ENCODE assay signal across 19 cellular contexts in genomic region chr9:121811140-121811539, GRCh38.
DNase-seq lines count a peak whose midpoint lies in the region; ATAC-seq, FAIRE-seq and TF ChIP-seq lines count a peak whose summit lies in the region.
"Had no signal": no experiment of that assay in that cellular context is flagged by ENCODE, and none has a peak within 500 bp of the region (broad histone marks: within the 10 kb centered on the region; RNA-seq: fewer than 3 reads in every experiment).

No MANE protein-coding gene starts in this region.

- DNase-seq in NCI-H146 (lab: John Stamatoyannopoulos, UW) (peak; percentile 5), NCI-H146 treated with DMSO at 0.1 percent for 48 hours (lab: John Stamatoyannopoulos, UW; ENCODE audit: unreplicated experiment) (no peak), HepG2 (ENCODE audit: low spot score) (no peak), mesenteric fat pad (ENCODE audit: low spot score) (peak; percentile 85), GM23248 (no peak), SHP77 treated with DMSO at 0.1 percent for 48 hours (lab: John Stamatoyannopoulos, UW) (no peak)
- DNase-seq: AML-193; Caco-2; CD4-positive, alpha-beta T cell; GOT3 had no signal

- TF ChIP-seq CTCF in HepG2 (CRISPR knock-in tag; IDR thresholded peaks at IDR 0.05), result no peak

- no peak overlapping the region for H3K27ac ChIP-seq in HepG2 (ENCODE audit: extremely low read length, insufficient read depth, low read length)
- H3K27ac ChIP-seq in GM23248, result no peak overlapping the region
- H3K27ac ChIP-seq: 22Rv1, A549, C4-2B had no signal

- H3K79me2 ChIP-seq in HepG2 (ENCODE audit: insufficient read depth, low read length), result no peaks in the 10 kb centered on the region
- H3K79me2 ChIP-seq in GM23248 (ENCODE audit: insufficient read depth), result no peaks in the 10 kb centered on the region

- H3K4me3 ChIP-seq in HepG2 (replicated peaks in 1 of 3; ENCODE audit: insufficient read depth in 1 of 3, low read depth in 2 of 3, low read length in 3 of 3) (peak overlapping the region in 1 of 3 experiments; percentile 27; a peak in 1 of 6 replicates), GM23248 (no peak overlapping the region)
- H3K4me3 ChIP-seq: A549, HAP-1 had no signal

- TF ChIP-seq POLR2A in HepG2 (IDR thresholded peaks at IDR 0.05; ENCODE audit: insufficient read depth in 1 of 2, low read depth in 2 of 2, low read length in 2 of 2), result no peak

- H2AFZ ChIP-seq in HepG2 (ENCODE audit: low read length) (no peak overlapping the region), GM23248 (no peak overlapping the region)

- ATAC-seq in HepG2 (peak; percentile 44; the same call in 2 of the 3 replicates), GM21717 (IDR thresholded peaks at IDR 0.05; ENCODE audit: unreplicated experiment) (no peak)
- ATAC-seq: A549 had no signal

- TF ChIP-seq RAD21 in HepG2 (CRISPR knock-in tag; IDR thresholded peaks at IDR 0.05), result no peak

- in situ Hi-C loops in HepG2 (cut with HindIII; ENCODE audit: extremely low pct_ligation_motif_present, low pct_unique_long_range_greater_than_20kb), result no loop called here
- in situ Hi-C loops in GM23248 (cut with MboI), result no loop called here

- H3K4me2 ChIP-seq in HepG2 (ENCODE audit: low read depth, low read length), result peak overlapping the region; percentile 23; the same call in 1 of the 2 replicates
- H3K4me2 ChIP-seq in GM23248 (ENCODE audit: unreplicated experiment), result no peak overlapping the region
- H3K4me2 ChIP-seq: A549 had no signal

- POLR2A ChIA-PET in HepG2 (lab: Yijun Ruan, JAX), result no interaction called here

- H3K9me2 ChIP-seq in GM23248 (ENCODE audit: insufficient read depth), result no peaks in the 10 kb centered on the region

- TF ChIP-seq EP300 in HepG2 (IDR thresholded peaks at IDR 0.05; ENCODE audit: low read depth in 2 of 2, low read length in 2 of 2) (no peak), HepG2 (CRISPR knock-in tag; IDR thresholded peaks at IDR 0.05; ENCODE audit: borderline replicate concordance) (no peak)

- no peak overlapping the region for H3K9ac ChIP-seq in HepG2 (ENCODE audit: insufficient read depth, low read depth, low read length)
- H3K9ac ChIP-seq in GM23248, result no peak overlapping the region

- FAIRE-seq in HepG2 (lab: Jason Lieb, UNC), result no peak
- FAIRE-seq: A549, D721Med, G401.6, GM12891, GM18507 had no signal

- 13% methylated on average over 4 of the region's 9 CpGs for WGBS in HepG2 (ENCODE audit: low lambda C conversion rate)
- WGBS in GM23248 (ENCODE audit: low coverage in 1 of 2, low lambda C conversion rate in 2 of 2, missing lambda C conversion rate in 2 of 2), 2 experiments, result 81 to 82% methylated on average over 9 of the region's 9 CpGs

- H3K36me3 ChIP-seq in HepG2 (replicated peaks in 1 of 2; ENCODE audit: control insufficient read depth in 1 of 2, insufficient read depth in 2 of 2, low read length in 2 of 2), result no peaks in the 10 kb centered on the region
- no peaks in the 10 kb centered on the region for H3K36me3 ChIP-seq in GM23248 (ENCODE audit: low read depth)
- H3K36me3 ChIP-seq: HAP-1 had no signal

- H3K9me3 ChIP-seq in HepG2 (ENCODE audit: low read length) (no peaks in the 10 kb centered on the region), GM23248 (ENCODE audit: low read depth) (no peaks in the 10 kb centered on the region)
- H3K9me3 ChIP-seq: A549, Caco-2, HAP-1 had no signal

- H3K4me1 ChIP-seq in HepG2 (ENCODE audit: insufficient read depth, low read length) (peaks cover 10% of the 10 kb centered on the region; the same call in 1 of the 2 replicates), GM23248 (ENCODE audit: insufficient read depth) (no peaks in the 10 kb centered on the region)
- H3K4me1 ChIP-seq: A549 had no signal

- intact Hi-C loops in HepG2 (cut with micrococcal nuclease; ENCODE audit: unreplicated experiment), result no loop called here

- H4K20me1 ChIP-seq in HepG2 (ENCODE audit: insufficient read depth, low read length), result no peaks in the 10 kb centered on the region
- no peaks in the 10 kb centered on the region for H4K20me1 ChIP-seq in GM23248 (ENCODE audit: insufficient read depth)

- H3K27me3 ChIP-seq in HepG2 (ENCODE audit: control insufficient read depth in 1 of 2, insufficient read depth in 2 of 2, low read length in 2 of 2), result peaks cover 3 to 42% of the 10 kb centered on the region in 2 experiments; a peak in 4 of 5 replicates
- H3K27me3 ChIP-seq in GM23248 (replicated peaks; ENCODE audit: insufficient read depth), result no peaks in the 10 kb centered on the region

- no peaks in the 10 kb centered on the region for H3F3A ChIP-seq in GM23248 (ENCODE audit: insufficient read depth)

- no TSS peak for BruUV-seq in HepG2 (replicated peaks; lab: Mats Ljungman, UMichigan)

- CTCF ChIA-PET in HepG2 (lab: Yijun Ruan, JAX; ENCODE audit: low intra/inter-chr PET ratio, low total read pairs), result no interaction called here

TF ChIP-seq in HepG2, 621 proteins besides CTCF, POLR2A, EP300 and RAD21:
- TF ChIP-seq ELF3 (CRISPR knock-in tag; IDR thresholded peaks at IDR 0.05) (no peak), ZNF687 (CRISPR knock-in tag; IDR thresholded peaks at IDR 0.05) (peak; percentile 35; the same call in 1 of the 2 replicates)

Comparison
In these comparisons a context has a peak if more than half of its experiments do, and no peak if none do; other contexts are left out.
1. DNase-seq: peak in NCI-H146 (single experiment) and mesenteric fat pad (single experiment); none in NCI-H146 treated with DMSO at 0.1 percent for 48 hours (single experiment), HepG2 (single experiment), GM23248 (single experiment) and SHP77 treated with DMSO at 0.1 percent for 48 hours (single experiment).